Comparison of ENCODE assay signal across 15 cellular contexts in genomic region chr6:148854086-148854485, GRCh38.
A peak's percentile ranks its signal among the peaks of the same experiment; 100 is the strongest.
DNase-seq lines count a peak whose midpoint lies in the region; ATAC-seq, FAIRE-seq and TF ChIP-seq lines count a peak whose summit lies in the region.
"Had no signal": no experiment of that assay in that cellular context is flagged by ENCODE, and none has a peak within 500 bp of the region (broad histone marks: within the 10 kb centered on the region; RNA-seq: fewer than 3 reads in every experiment).

No MANE protein-coding gene starts in this region.

- TF ChIP-seq CTCF in kidney (IDR thresholded peaks at IDR 0.05; ENCODE audit: borderline replicate concordance, extremely low read depth, insufficient read depth), result no peak

- H3K9me3 ChIP-seq in kidney (ENCODE audit: control insufficient read depth in 1 of 2, low read length in 2 of 2), result no peaks in the 10 kb centered on the region
- H3K9me3 ChIP-seq: A549, Caco-2, thoracic aorta had no signal

- peaks cover 42 to 66% of the 10 kb centered on the region in 2 donors for H3K4me1 Mint-ChIP-seq in stimulated activated naive B cell treated with anti-CD40 and anti-IgM and Interleukin-4, amounts not matched to agents 10 μg/mL and 1 μg/mL and 100 μg/mL, for 72 hours

- H3K27ac ChIP-seq in kidney (ENCODE audit: low read depth in 2 of 2, low read length in 2 of 2), result no peak overlapping the region
- H3K27ac ChIP-seq: A549, thoracic aorta had no signal

- peak overlapping the region; percentile 62 for H3K27ac Mint-ChIP-seq in stimulated activated naive B cell treated with anti-CD40 and anti-IgM and Interleukin-4, amounts not matched to agents 10 μg/mL and 1 μg/mL and 100 μg/mL, for 72 hours

- H3K4me1 ChIP-seq in kidney (ENCODE audit: control insufficient read depth in 1 of 2, insufficient read depth in 1 of 2, low read depth in 1 of 2, low read length in 2 of 2), result no peaks in the 10 kb centered on the region
- H3K4me1 ChIP-seq: Caco-2 had no signal

- H3K9me3 Mint-ChIP-seq in stimulated activated naive B cell treated with anti-CD40 and anti-IgM and Interleukin-4, amounts not matched to agents 10 μg/mL and 1 μg/mL and 100 μg/mL, for 72 hours, result peaks cover 5 to 6% of the 10 kb centered on the region in 2 donors
- H3K9me3 Mint-ChIP-seq: activated T-cell treated with anti-CD3 and anti-CD28 coated beads, Interleukin-2, amount 50 U/mL, for 4 hours had no signal

- no peak for ATAC-seq in stimulated activated naive B cell treated with anti-CD40 and anti-IgM and Interleukin-4, amounts not matched to agents 10 μg/mL and 1 μg/mL and 100 μg/mL, for 72 hours (replicated peaks)
- ATAC-seq: A549; activated T-cell treated with anti-CD3 and anti-CD28 coated beads, Interleukin-2, amount 50 U/mL, for 4 hours had no signal

- intact Hi-C loops in kidney (cut with DNase I), result no loop called here

- no peaks in the 10 kb centered on the region for H3K27me3 Mint-ChIP-seq in stimulated activated naive B cell treated with anti-CD40 and anti-IgM and Interleukin-4, amounts not matched to agents 10 μg/mL and 1 μg/mL and 100 μg/mL, for 72 hours

- no peaks in the 10 kb centered on the region for H3K36me3 ChIP-seq in kidney (ENCODE audit: control insufficient read depth in 1 of 2, insufficient read depth in 2 of 2, low read length in 2 of 2)
- H3K36me3 ChIP-seq: thoracic aorta had no signal

- peak overlapping the region; percentile 14 to 48 for H3K4me3 Mint-ChIP-seq in stimulated activated naive B cell treated with anti-CD40 and anti-IgM and Interleukin-4, amounts not matched to agents 10 μg/mL and 1 μg/mL and 100 μg/mL, for 72 hours
- H3K4me3 Mint-ChIP-seq: activated T-cell treated with anti-CD3 and anti-CD28 coated beads, Interleukin-2, amount 50 U/mL, for 4 hours had no signal

- FAIRE-seq in kidney (lab: Jason Lieb, UNC), result no peak
- FAIRE-seq: A549 had no signal

- DNase-seq in NCI-H1417 (lab: John Stamatoyannopoulos, UW) (peak; percentile 13 to 55 (median 49)), NCI-H1417 treated with DMSO at 0.1 percent for 48 hours (lab: John Stamatoyannopoulos, UW) (no peak), OCI-M1 (lab: John Stamatoyannopoulos, UW) (peak; percentile 14), cerebellar cortex (ENCODE audit: low spot score) (peak; percentile 78), kidney (no peak), NCI-H2196 treated with DMSO at 0.1 percent for 48 hours (lab: John Stamatoyannopoulos, UW; ENCODE audit: unreplicated experiment) (no peak)
- no peak for DNase-seq in stimulated activated naive B cell treated with anti-CD40 and anti-IgM and Interleukin-4, amounts not matched to agents 10 μg/mL and 1 μg/mL and 100 μg/mL, for 72 hours
- DNase-seq in activated CD8-positive, alpha-beta memory T cell treated with anti-CD3 and anti-CD28 coated beads, Interleukin-2, amount 50 U/mL, for 4 hours, result no peak
- DNase-seq: activated CD4-positive, alpha-beta T cell treated with anti-CD3 and anti-CD28 coated beads for 4 hours; activated T-cell treated with anti-CD3 and anti-CD28 coated beads, Interleukin-2, amount 50 U/mL, for 4 hours; anterior cingulate cortex; Caco-2; foreskin melanocyte had no signal

- H3K9ac ChIP-seq in kidney (ENCODE audit: low read length in 2 of 2), result no peak overlapping the region

- H3K4me3 ChIP-seq in kidney (ENCODE audit: low read length in 2 of 2), result no peak overlapping the region
- H3K4me3 ChIP-seq: A549, thoracic aorta had no signal

- peaks cover 5 to 20% of the 10 kb centered on the region in 2 donors for H3K36me3 Mint-ChIP-seq in stimulated activated naive B cell treated with anti-CD40 and anti-IgM and Interleukin-4, amounts not matched to agents 10 μg/mL and 1 μg/mL and 100 μg/mL, for 72 hours

Comparison
In these comparisons a context has a peak if more than half of its experiments do, and no peak if none do; other contexts are left out.
1. DNase-seq: peak in NCI-H1417 (3 of 3), OCI-M1 (single experiment) and cerebellar cortex (single experiment); none in NCI-H1417 treated with DMSO at 0.1 percent for 48 hours (single experiment), stimulated activated naive B cell treated with anti-CD40 and anti-IgM and Interleukin-4, amounts not matched to agents 10 μg/mL and 1 μg/mL and 100 μg/mL, for 72 hours (single experiment), kidney (single experiment), activated CD8-positive, alpha-beta memory T cell treated with anti-CD3 and anti-CD28 coated beads, Interleukin-2, amount 50 U/mL, for 4 hours (single experiment) and NCI-H2196 treated with DMSO at 0.1 percent for 48 hours (single experiment).